Comparison of ENCODE assay signal across 17 cellular contexts in genomic region chr1:167648252-167648849, GRCh38. TPM values are rescaled to one million over a fixed set of nuclear protein-coding genes. Genes with fewer than 3 reads are reported as not detected.
DNase-seq lines count a peak whose midpoint lies in the region; ATAC-seq and TF ChIP-seq lines count a peak whose summit lies in the region.
"Had no signal": no experiment of that assay in that cellular context is flagged by ENCODE, and none has a peak within 500 bp of the region (broad histone marks: within the 10 kb centered on the region; RNA-seq: fewer than 3 reads in every experiment).

No MANE protein-coding gene starts in this region.

- H3K9me3 Mint-ChIP-seq in activated CD4-positive, alpha-beta T cell treated with anti-CD3 and anti-CD28 coated beads, Interleukin-2, amount 10 ng/mL, durations not matched to agents 24 days and 14 days, result no peaks in the 10 kb centered on the region

- H3K36me3 ChIP-seq in gastroesophageal sphincter, result no peaks in the 10 kb centered on the region
- no peaks in the 10 kb centered on the region for H3K36me3 ChIP-seq in gastrocnemius medialis
- no peaks in the 10 kb centered on the region for H3K36me3 ChIP-seq in tibial nerve
- H3K36me3 ChIP-seq: HAP-1 had no signal

- H3K4me1 ChIP-seq in gastroesophageal sphincter (peaks cover 0 to 67% (median 12%) of the 10 kb centered on the region in 3 donors), gastrocnemius medialis (peaks cover 80 to 83% of the 10 kb centered on the region in 2 donors), tibial nerve (peaks cover 0 to 32% (median 25%) of the 10 kb centered on the region in 4 donors)
- H3K4me1 ChIP-seq: A549, HAP-1 had no signal

- in situ Hi-C loops in gastrocnemius medialis (cut with MboI; ENCODE audit: low sequenced_read_pairs in 4 of 4), result no loop called here

- WGBS in gastroesophageal sphincter (ENCODE audit: low coverage in 1 of 2), 2 donors, result 85% methylated on average over 2 of the region's 5 CpGs; no CpG with 5 or more reads in 1 of the 2 donors
- 74 to 86% methylated on average over 5 of the region's 5 CpGs for WGBS in tibial nerve, 2 donors

- H3K4me1 Mint-ChIP-seq in activated CD4-positive, alpha-beta T cell treated with anti-CD3 and anti-CD28 coated beads, Interleukin-2, amount 10 ng/mL, durations not matched to agents 24 days and 14 days, result peaks cover 67% of the 10 kb centered on the region

- H3K27ac ChIP-seq in gastroesophageal sphincter, result peak overlapping the region in 3 of 4 donors; percentile 2 to 64 (median 19)
- H3K27ac ChIP-seq in gastrocnemius medialis, result peak overlapping the region; percentile 70 to 87 (median 82)
- H3K27ac ChIP-seq in tibial nerve, result no peak overlapping the region
- H3K27ac ChIP-seq: A549, epithelial cell of prostate, testis had no signal

- H3K36me3 Mint-ChIP-seq in activated CD4-positive, alpha-beta T cell treated with anti-CD3 and anti-CD28 coated beads, Interleukin-2, amount 10 ng/mL, durations not matched to agents 24 days and 14 days (ENCODE audit: low read depth), result peaks cover 41% of the 10 kb centered on the region

- H3K9me3 ChIP-seq in gastroesophageal sphincter (no peaks in the 10 kb centered on the region), gastrocnemius medialis (no peaks in the 10 kb centered on the region), tibial nerve (no peaks in the 10 kb centered on the region)
- H3K9me3 ChIP-seq: A549, HAP-1, testis had no signal

- TF ChIP-seq CTCF in gastroesophageal sphincter (IDR thresholded peaks at IDR 0.05) (no peak), gastrocnemius medialis (IDR thresholded peaks at IDR 0.05 in 4 of 5, conservative IDR thresholded peaks at IDR 0.05 in 1 of 5) (no peak), tibial nerve (IDR thresholded peaks at IDR 0.05) (no peak)

- peak overlapping the region; percentile 9 for H3K4me3 Mint-ChIP-seq in activated CD4-positive, alpha-beta T cell treated with anti-CD3 and anti-CD28 coated beads, Interleukin-2, amount 10 ng/mL, durations not matched to agents 24 days and 14 days
- H3K4me3 Mint-ChIP-seq: neural crest cell had no signal

- DNase-seq in activated CD4-positive, alpha-beta T cell treated with anti-CD3 and anti-CD28 coated beads, Interleukin-2, amount 10 ng/mL, durations not matched to agents 24 days and 14 days, result no peak
- DNase-seq in activated CD4-positive, alpha-beta T cell treated with anti-CD3 and anti-CD28 coated beads, Interleukin-2, amount 50 U/mL, for 1 hour, result no peak
- DNase-seq in MV-4-11 (lab: John Stamatoyannopoulos, UW) (peak; percentile 25), gastrocnemius medialis (no peak), HCEC 1CT (no peak), tibial nerve (ENCODE audit: low spot score in 2 of 2) (no peak)
- DNase-seq: activated gamma-delta T cell treated with Interleukin-2 at 50 U/mL for 16 hours, DMS 273 treated with DMSO at 0.1 percent for 48 hours, left colon, testis had no signal

- H3K4me3 ChIP-seq in gastroesophageal sphincter, result no peak overlapping the region
- H3K4me3 ChIP-seq in gastrocnemius medialis, result no peak overlapping the region
- H3K4me3 ChIP-seq in tibial nerve, result no peak overlapping the region
- H3K4me3 ChIP-seq: A549, HAP-1, testis had no signal

- TF ChIP-seq EP300 in gastroesophageal sphincter (IDR thresholded peaks at IDR 0.05), result no peak
- peak in 1 of 2 donors; percentile 24 for TF ChIP-seq EP300 in tibial nerve (IDR thresholded peaks at IDR 0.05)

- intact Hi-C loops in activated CD4-positive, alpha-beta T cell treated with anti-CD3 and anti-CD28 coated beads, Interleukin-2, amount 10 ng/mL, durations not matched to agents 24 days and 14 days (cut with micrococcal nuclease), result no loop called here
- intact Hi-C loops in gastrocnemius medialis (cut with DNase I; ENCODE audit: low total_unique reads), result no loop called here

- TF ChIP-seq POLR2A in gastroesophageal sphincter (IDR thresholded peaks at IDR 0.05) (no peak), gastrocnemius medialis (IDR thresholded peaks at IDR 0.05) (no peak), tibial nerve (IDR thresholded peaks at IDR 0.05) (no peak)

- peak overlapping the region; percentile 39 for H3K27ac Mint-ChIP-seq in activated CD4-positive, alpha-beta T cell treated with anti-CD3 and anti-CD28 coated beads, Interleukin-2, amount 10 ng/mL, durations not matched to agents 24 days and 14 days

- H3K27me3 Mint-ChIP-seq in activated CD4-positive, alpha-beta T cell treated with anti-CD3 and anti-CD28 coated beads, Interleukin-2, amount 10 ng/mL, durations not matched to agents 24 days and 14 days, result no peaks in the 10 kb centered on the region

- H3K27me3 ChIP-seq in gastroesophageal sphincter (no peaks in the 10 kb centered on the region), gastrocnemius medialis (no peaks in the 10 kb centered on the region), tibial nerve (no peaks in the 10 kb centered on the region)
- H3K27me3 ChIP-seq: testis had no signal

- ATAC-seq in gastroesophageal sphincter (peak; percentile 37), gastrocnemius medialis (no peak), HG03469 (IDR thresholded peaks at IDR 0.05; ENCODE audit: unreplicated experiment) (no peak)
- ATAC-seq: A549, left colon had no signal

RNA-seq across cellular contexts. Expression of gene RCSD1, which starts 18.3 kb away (rescaled TPM):
- total RNA-seq in activated CD4-positive, alpha-beta T cell treated with anti-CD3 and anti-CD28 coated beads, Interleukin-2, amount 10 ng/mL, durations not matched to agents 24 days and 14 days, result 74.7 and 81.0 TPM in 2 replicates
- total RNA-seq in gastroesophageal sphincter, result 10 to 100 TPM; 14.5 to 20.6 (median 17.3) TPM
- total RNA-seq in gastrocnemius medialis, result 10 to 100 TPM in 1 of 4 donors, 1 to 10 TPM in 3; 6.0 to 14.8 (median 7.5) TPM
- 10 to 100 TPM; 10.0 to 17.7 (median 12.9) TPM for total RNA-seq in tibial nerve
- total RNA-seq: HT1080 had no signal

Comparison
In these comparisons a context has a peak if more than half of its experiments do, and no peak if none do; other contexts are left out.
1. H3K27ac ChIP-seq: peak in gastroesophageal sphincter (3 of 4) and gastrocnemius medialis (4 of 4); none in tibial nerve (0 of 4).